ENCODE assay signal across 33 cellular contexts in genomic region chr1:47406966-47407365, GRCh38. TPM values are rescaled to one million over a fixed set of nuclear protein-coding genes. Genes with fewer than 3 reads are reported as not detected.
"Had no signal": no experiment of that assay in that cellular context is flagged by ENCODE, and none has a peak within 500 bp of the region (broad histone marks: within the 10 kb centered on the region; RNA-seq: fewer than 3 reads in every experiment).

No MANE protein-coding gene starts in this region.

- DNase-seq: activated CD4-positive, alpha-beta memory T cell treated with anti-CD3 and anti-CD28 coated beads, Interleukin-2, amount 10 ng/mL, durations not matched to agents 7 days and 5 days; activated CD4-positive, alpha-beta T cell treated with anti-CD3 and anti-CD28 coated beads for 1 hour; activated CD4-positive, alpha-beta T cell treated with anti-CD3 and anti-CD28 coated beads for 4 hours; activated CD4-positive, alpha-beta T cell treated with anti-CD3 and anti-CD28 coated beads, Interleukin-2, amount 10 ng/mL, durations not matched to agents 7 days and 5 days; activated CD4-positive, alpha-beta T cell treated with anti-CD3 and anti-CD28 coated beads, Interleukin-2, amount 50 U/mL, for 4 hours; activated CD8-positive, alpha-beta memory T cell treated with anti-CD3 and anti-CD28 coated beads, Interleukin-2, amount 50 U/mL, for 48 hours; activated gamma-delta T cell; activated naive CD4-positive, alpha-beta T cell; activated naive CD4-positive, alpha-beta T cell treated with anti-CD3 and anti-CD28 coated beads, Interleukin-2, amount 10 ng/mL, durations not matched to agents 7 days and 5 days; activated naive CD8-positive, alpha-beta T cell treated with anti-CD3 and anti-CD28 coated beads, Interleukin-2, amount 10 ng/mL, durations not matched to agents 7 days and 5 days; activated T-cell treated with anti-CD3 and anti-CD28 coated beads for 4 hours; activated T-cell treated with anti-CD3 and anti-CD28 coated beads, Interleukin-2, amount 50 U/mL, for 24 hours; activated T-cell treated with anti-CD3 and anti-CD28 coated beads, Interleukin-2, amount 50 U/mL, for 72 hours; central memory CD4-positive, alpha-beta T cell; cerebellar nuclear complex; dermis blood vessel endothelial cell; effector CD4-positive, alpha-beta T cell; effector memory CD8-positive, alpha-beta T cell; erythroblast; gastrocnemius medialis; glutamatergic neuron; heart left ventricle; T-helper 2 cell had no signal

- H3K9me3 ChIP-seq: ascending aorta, breast epithelium, esophagus muscularis mucosa, gastrocnemius medialis, heart left ventricle had no signal

- H3K4me3 ChIP-seq: ascending aorta, breast epithelium, cardiac muscle cell, coronary artery, esophagus muscularis mucosa, gastrocnemius medialis, heart left ventricle had no signal

- ATAC-seq: activated naive CD4-positive, alpha-beta T cell treated with anti-CD3 and anti-CD28 coated beads, Interleukin-2, amount 50 U/mL, for 72 hours; activated T-cell treated with anti-CD3 and anti-CD28 coated beads, Interleukin-2, amount 50 U/mL, for 72 hours; effector memory CD8-positive, alpha-beta T cell; gastrocnemius medialis; heart left ventricle; WTC11 had no signal

- H3K4me1 ChIP-seq: ascending aorta, breast epithelium, esophagus muscularis mucosa, gastrocnemius medialis had no signal

- H3K27me3 ChIP-seq: ascending aorta, breast epithelium, foreskin keratinocyte, gastrocnemius medialis had no signal

- H3K27ac ChIP-seq: ascending aorta, breast epithelium, cardiac muscle cell, coronary artery, esophagus muscularis mucosa, foreskin keratinocyte, gastrocnemius medialis, heart left ventricle, VCaP had no signal

- H3K36me3 ChIP-seq: ascending aorta, breast epithelium, cardiac muscle cell, esophagus muscularis mucosa, gastrocnemius medialis, heart left ventricle had no signal

RNA-seq across cellular contexts. Expression of gene FOXE3, which starts 9.1 kb away (rescaled TPM):
- total RNA-seq: activated CD4-positive, alpha-beta memory T cell treated with anti-CD3 and anti-CD28 coated beads, Interleukin-2, amount 10 ng/mL, durations not matched to agents 7 days and 5 days; activated CD4-positive, alpha-beta T cell treated with anti-CD3 and anti-CD28 coated beads, Interleukin-2, amount 10 ng/mL, durations not matched to agents 7 days and 5 days; activated naive CD4-positive, alpha-beta T cell treated with anti-CD3 and anti-CD28 coated beads, Interleukin-2, amount 50 U/mL, for 72 hours; activated naive CD8-positive, alpha-beta T cell treated with anti-CD3 and anti-CD28 coated beads, Interleukin-2, amount 10 ng/mL, durations not matched to agents 7 days and 5 days; activated T-cell treated with anti-CD3 and anti-CD28 coated beads, Interleukin-2, amount 50 U/mL, for 72 hours; ascending aorta; breast epithelium; cardiac muscle cell; dermis blood vessel endothelial cell; esophagus muscularis mucosa; foreskin keratinocyte; gastrocnemius medialis; heart left ventricle; T-helper 1 cell treated with Interleukin-12 subunit alpha and Interleukin-12 subunit beta and Interleukin-4 antibody, amounts not matched to agents 30 ng/mL and 1 ng/mL, for 36 hours; WTC11 had no signal
- polyA plus RNA-seq: cardiac muscle cell, heart left ventricle had no signal

RNA-seq across cellular contexts. Expression of gene FOXD2, which starts 30.9 kb away (rescaled TPM):
- total RNA-seq: cardiac muscle cell had no signal
